In the genomic region with DNA sequence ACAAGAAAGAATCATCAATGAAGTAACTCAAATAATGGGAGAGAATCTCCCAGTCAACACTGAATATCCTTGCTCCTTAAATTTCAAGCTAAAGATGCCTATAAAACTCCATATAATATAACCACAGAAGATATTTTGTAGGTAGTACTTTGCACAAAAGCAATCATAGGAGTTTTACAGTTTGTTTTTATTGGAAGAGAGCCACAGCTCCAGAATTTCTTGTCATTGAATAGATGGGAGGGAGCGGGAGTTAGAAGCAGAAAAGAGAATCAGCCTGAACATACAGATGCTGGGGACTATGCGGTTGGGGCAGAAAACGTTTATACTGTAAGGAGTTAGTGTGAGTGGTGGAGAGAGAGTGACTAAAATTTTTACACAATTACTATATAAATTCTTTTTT, we compare ENCODE assay signal across 1 cellular context.
TF ChIP-seq lines count a peak whose summit lies in the region.

No MANE protein-coding gene starts in this region.

TF ChIP-seq in HEK293, 187 proteins besides CTCF, POLR2A, EP300 and RAD21 (continued from another document):
- TF ChIP-seq, protein P1, sequence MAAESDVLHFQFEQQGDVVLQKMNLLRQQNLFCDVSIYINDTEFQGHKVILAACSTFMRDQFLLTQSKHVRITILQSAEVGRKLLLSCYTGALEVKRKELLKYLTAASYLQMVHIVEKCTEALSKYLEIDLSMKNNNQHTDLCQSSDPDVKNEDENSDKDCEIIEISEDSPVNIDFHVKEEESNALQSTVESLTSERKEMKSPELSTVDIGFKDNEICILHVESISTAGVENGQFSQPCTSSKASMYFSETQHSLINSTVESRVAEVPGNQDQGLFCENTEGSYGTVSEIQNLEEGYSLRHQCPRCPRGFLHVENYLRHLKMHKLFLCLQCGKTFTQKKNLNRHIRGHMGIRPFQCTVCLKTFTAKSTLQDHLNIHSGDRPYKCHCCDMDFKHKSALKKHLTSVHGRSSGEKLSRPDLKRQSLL (tag by site-specific recombination; IDR thresholded peaks at IDR 0.05) = peak; percentile 98
- TF ChIP-seq, protein P2, sequence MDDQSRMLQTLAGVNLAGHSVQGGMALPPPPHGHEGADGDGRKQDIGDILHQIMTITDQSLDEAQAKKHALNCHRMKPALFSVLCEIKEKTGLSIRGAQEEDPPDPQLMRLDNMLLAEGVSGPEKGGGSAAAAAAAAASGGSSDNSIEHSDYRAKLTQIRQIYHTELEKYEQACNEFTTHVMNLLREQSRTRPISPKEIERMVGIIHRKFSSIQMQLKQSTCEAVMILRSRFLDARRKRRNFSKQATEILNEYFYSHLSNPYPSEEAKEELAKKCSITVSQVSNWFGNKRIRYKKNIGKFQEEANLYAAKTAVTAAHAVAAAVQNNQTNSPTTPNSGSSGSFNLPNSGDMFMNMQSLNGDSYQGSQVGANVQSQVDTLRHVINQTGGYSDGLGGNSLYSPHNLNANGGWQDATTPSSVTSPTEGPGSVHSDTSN (CRISPR knock-in tag; IDR thresholded peaks at IDR 0.05) = no peak
- TF ChIP-seq, protein P3, sequence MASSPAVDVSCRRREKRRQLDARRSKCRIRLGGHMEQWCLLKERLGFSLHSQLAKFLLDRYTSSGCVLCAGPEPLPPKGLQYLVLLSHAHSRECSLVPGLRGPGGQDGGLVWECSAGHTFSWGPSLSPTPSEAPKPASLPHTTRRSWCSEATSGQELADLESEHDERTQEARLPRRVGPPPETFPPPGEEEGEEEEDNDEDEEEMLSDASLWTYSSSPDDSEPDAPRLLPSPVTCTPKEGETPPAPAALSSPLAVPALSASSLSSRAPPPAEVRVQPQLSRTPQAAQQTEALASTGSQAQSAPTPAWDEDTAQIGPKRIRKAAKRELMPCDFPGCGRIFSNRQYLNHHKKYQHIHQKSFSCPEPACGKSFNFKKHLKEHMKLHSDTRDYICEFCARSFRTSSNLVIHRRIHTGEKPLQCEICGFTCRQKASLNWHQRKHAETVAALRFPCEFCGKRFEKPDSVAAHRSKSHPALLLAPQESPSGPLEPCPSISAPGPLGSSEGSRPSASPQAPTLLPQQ (tag by site-specific recombination; IDR thresholded peaks at IDR 0.05) = no peak
- 0 out of 2 replicates have a peak, but pooled peaks have one; percentile 46 for TF ChIP-seq ZBTB17 (tag by site-specific recombination; IDR thresholded peaks at IDR 0.05)
- TF ChIP-seq, protein P4, sequence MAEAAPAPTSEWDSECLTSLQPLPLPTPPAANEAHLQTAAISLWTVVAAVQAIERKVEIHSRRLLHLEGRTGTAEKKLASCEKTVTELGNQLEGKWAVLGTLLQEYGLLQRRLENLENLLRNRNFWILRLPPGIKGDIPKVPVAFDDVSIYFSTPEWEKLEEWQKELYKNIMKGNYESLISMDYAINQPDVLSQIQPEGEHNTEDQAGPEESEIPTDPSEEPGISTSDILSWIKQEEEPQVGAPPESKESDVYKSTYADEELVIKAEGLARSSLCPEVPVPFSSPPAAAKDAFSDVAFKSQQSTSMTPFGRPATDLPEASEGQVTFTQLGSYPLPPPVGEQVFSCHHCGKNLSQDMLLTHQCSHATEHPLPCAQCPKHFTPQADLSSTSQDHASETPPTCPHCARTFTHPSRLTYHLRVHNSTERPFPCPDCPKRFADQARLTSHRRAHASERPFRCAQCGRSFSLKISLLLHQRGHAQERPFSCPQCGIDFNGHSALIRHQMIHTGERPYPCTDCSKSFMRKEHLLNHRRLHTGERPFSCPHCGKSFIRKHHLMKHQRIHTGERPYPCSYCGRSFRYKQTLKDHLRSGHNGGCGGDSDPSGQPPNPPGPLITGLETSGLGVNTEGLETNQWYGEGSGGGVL (tag by site-specific recombination; IDR thresholded peaks at IDR 0.05) = peak; percentile 53; the same call in 1 of the 2 replicates
- TF ChIP-seq, protein P5, sequence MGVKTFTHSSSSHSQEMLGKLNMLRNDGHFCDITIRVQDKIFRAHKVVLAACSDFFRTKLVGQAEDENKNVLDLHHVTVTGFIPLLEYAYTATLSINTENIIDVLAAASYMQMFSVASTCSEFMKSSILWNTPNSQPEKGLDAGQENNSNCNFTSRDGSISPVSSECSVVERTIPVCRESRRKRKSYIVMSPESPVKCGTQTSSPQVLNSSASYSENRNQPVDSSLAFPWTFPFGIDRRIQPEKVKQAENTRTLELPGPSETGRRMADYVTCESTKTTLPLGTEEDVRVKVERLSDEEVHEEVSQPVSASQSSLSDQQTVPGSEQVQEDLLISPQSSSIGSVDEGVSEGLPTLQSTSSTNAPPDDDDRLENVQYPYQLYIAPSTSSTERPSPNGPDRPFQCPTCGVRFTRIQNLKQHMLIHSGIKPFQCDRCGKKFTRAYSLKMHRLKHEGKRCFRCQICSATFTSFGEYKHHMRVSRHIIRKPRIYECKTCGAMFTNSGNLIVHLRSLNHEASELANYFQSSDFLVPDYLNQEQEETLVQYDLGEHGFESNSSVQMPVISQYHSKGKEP (tag by site-specific recombination; IDR thresholded peaks at IDR 0.05) = peak; percentile 59; the same call in 1 of the 2 replicates
- peak; percentile 73 for TF ChIP-seq ZNF558 (tag by site-specific recombination; IDR thresholded peaks at IDR 0.05)
- peak; percentile 86 for TF ChIP-seq ZBTB20 (tag by site-specific recombination; IDR thresholded peaks at IDR 0.05)
- peak; percentile 80 for TF ChIP-seq ZFP3 (tag by site-specific recombination; IDR thresholded peaks at IDR 0.05; ENCODE audit: low read depth)
- peak; percentile 86 for TF ChIP-seq MZF1 (tag by site-specific recombination; IDR thresholded peaks at IDR 0.05; ENCODE audit: borderline replicate concordance)
- TF ChIP-seq, protein P6, sequence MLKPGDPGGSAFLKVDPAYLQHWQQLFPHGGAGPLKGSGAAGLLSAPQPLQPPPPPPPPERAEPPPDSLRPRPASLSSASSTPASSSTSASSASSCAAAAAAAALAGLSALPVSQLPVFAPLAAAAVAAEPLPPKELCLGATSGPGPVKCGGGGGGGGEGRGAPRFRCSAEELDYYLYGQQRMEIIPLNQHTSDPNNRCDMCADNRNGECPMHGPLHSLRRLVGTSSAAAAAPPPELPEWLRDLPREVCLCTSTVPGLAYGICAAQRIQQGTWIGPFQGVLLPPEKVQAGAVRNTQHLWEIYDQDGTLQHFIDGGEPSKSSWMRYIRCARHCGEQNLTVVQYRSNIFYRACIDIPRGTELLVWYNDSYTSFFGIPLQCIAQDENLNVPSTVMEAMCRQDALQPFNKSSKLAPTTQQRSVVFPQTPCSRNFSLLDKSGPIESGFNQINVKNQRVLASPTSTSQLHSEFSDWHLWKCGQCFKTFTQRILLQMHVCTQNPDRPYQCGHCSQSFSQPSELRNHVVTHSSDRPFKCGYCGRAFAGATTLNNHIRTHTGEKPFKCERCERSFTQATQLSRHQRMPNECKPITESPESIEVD (tag by site-specific recombination; IDR thresholded peaks at IDR 0.05) = peak; percentile 97
